8 cellular contexts compared by ENCODE assay signal in the genomic region with DNA sequence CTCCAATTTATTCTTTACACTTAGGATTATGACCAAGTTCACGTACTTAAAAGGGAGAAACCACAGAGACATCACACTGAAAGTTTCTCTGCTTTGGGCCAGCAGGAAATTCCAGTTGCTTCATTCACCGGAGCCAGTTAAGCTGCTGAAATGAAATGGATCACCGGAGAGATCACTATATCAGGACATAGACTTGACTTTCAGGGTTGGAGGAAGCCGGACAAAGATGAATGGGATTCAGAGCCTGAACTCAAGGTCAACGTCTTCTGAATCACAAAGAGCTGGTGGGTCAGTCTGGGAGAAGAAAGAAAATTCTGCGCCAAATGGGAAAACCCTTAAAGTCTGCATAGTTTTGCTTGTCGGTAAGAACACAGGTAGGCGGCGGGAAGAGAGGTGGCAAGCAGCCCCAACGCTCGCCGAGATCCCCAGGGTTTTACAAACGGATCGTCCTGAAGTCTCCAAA.
DNase-seq lines count a peak whose midpoint lies in the region; ATAC-seq, FAIRE-seq and TF ChIP-seq lines count a peak whose summit lies in the region.

No MANE protein-coding gene starts in this region.

- peak overlapping the region; percentile 73 for H3K4me3 ChIP-seq in AG04449 (ENCODE audit: low read depth, low read length)
- H3K4me3 ChIP-seq in SK-N-MC, result peak overlapping the region; percentile 83
- peak overlapping the region; percentile 67 for H3K4me3 ChIP-seq in fibroblast of mammary gland (ENCODE audit: control insufficient read depth, low read depth, low read length)

- H3K27ac ChIP-seq in SK-N-MC, result no peak overlapping the region

- no peak for TF ChIP-seq CTCF in AG04449 (IDR thresholded peaks at IDR 0.05; ENCODE audit: insufficient read depth, low read length, missing control alignments)
- no peak for TF ChIP-seq CTCF in fibroblast of mammary gland (conservative IDR thresholded peaks at IDR 0.05; ENCODE audit: control insufficient read depth, insufficient read depth, low read depth, low read length)
- no peak for TF ChIP-seq CTCF in omental fat pad (IDR thresholded peaks at IDR 0.05)
- no peak for TF ChIP-seq CTCF in D721Med (IDR thresholded peaks at IDR 0.05; ENCODE audit: insufficient read depth, missing control alignments)

- peaks cover 20% of the 10 kb centered on the region for H3K36me3 ChIP-seq in SK-N-MC (ENCODE audit: insufficient read depth, low read length)

- ATAC-seq in GM21360 (IDR thresholded peaks at IDR 0.05; ENCODE audit: unreplicated experiment), result peak; percentile 6
- ATAC-seq in omental fat pad (ENCODE audit: low FRiP score), result peak; percentile 25

- H3K9ac ChIP-seq in SK-N-MC (ENCODE audit: insufficient read length), result peak overlapping the region; percentile 88

- CTCF ChIA-PET in AG04449 (lab: Yijun Ruan, JAX), result interaction anchor here (0.7 to 4.0 kb wide), 23 partner anchors 9 to 575 kb away, joined by 3 to 27 read pairs (median 6); no protein-coding TSS in a partner anchor

- POLR2A ChIA-PET in AG04449 (lab: Yijun Ruan, JAX), result interaction anchor here (0.6 to 1.1 kb wide), 2 partner anchors 12 to 51 kb away, joined by 3 read pairs; no protein-coding TSS in a partner anchor

- DNase-seq in AG04449 (ENCODE audit: low read depth, low spot score), result peak; percentile 60
- no peak for DNase-seq in SK-N-MC (ENCODE audit: low read depth, low spot score)
- DNase-seq in fibroblast of mammary gland (ENCODE audit: low read depth), result peak; percentile 78
- DNase-seq in omental fat pad (ENCODE audit: low spot score), result no peak
- DNase-seq in COLO829 (ENCODE audit: low spot score), result no peak
- DNase-seq in erythroblast (lab: John Stamatoyannopoulos, UW), result no peak
- DNase-seq in D721Med (ENCODE audit: insufficient read length, low spot score), result no peak

- TF ChIP-seq POLR2A in erythroblast (IDR thresholded peaks at IDR 0.05; ENCODE audit: low read length), result no peak

- FAIRE-seq in D721Med (lab: Jason Lieb, UNC), result no peak

- 0 out of 2 replicates have a peak, but pooled peaks cover 4% of the 10 kb centered on the region for H3K9me3 ChIP-seq in SK-N-MC (ENCODE audit: low read depth, low read length)

Comparison
In these comparisons a context has a peak if more than half of its experiments do, and no peak if none do; other contexts are left out.
1. DNase-seq: peak in AG04449 (single experiment) and fibroblast of mammary gland (single experiment); none in SK-N-MC (single experiment), omental fat pad (single experiment), COLO829 (single experiment), erythroblast (0 of 2) and D721Med (single experiment).
2. Peak in every context shown above with its lines, with median percentiles within 50 percentile points of each other: H3K4me3 ChIP-seq.